19 cellular contexts compared by ENCODE assay signal in genomic region chr5:111704452-111705085, GRCh38. TPM values are rescaled to one million over a fixed set of nuclear protein-coding genes. Genes with fewer than 3 reads are reported as not detected.
DNase-seq lines count a peak whose midpoint lies in the region; ATAC-seq and TF ChIP-seq lines count a peak whose summit lies in the region.
"Had no signal": no experiment of that assay in that cellular context is flagged by ENCODE, and none has a peak within 500 bp of the region (broad histone marks: within the 10 kb centered on the region; RNA-seq: fewer than 3 reads in every experiment).

No MANE protein-coding gene starts in this region.

- H2AFZ ChIP-seq in DND-41 (ENCODE audit: low read depth, low read length) (peak overlapping the region; percentile 66), OCI-LY7 (ENCODE audit: low read length) (peak overlapping the region; percentile 79; the same call in 1 of the 2 replicates)
- H2AFZ ChIP-seq: GM23338 had no signal

- H4K20me1 ChIP-seq in DND-41 (ENCODE audit: insufficient read depth, low read length) (no peaks in the 10 kb centered on the region), OCI-LY7 (ENCODE audit: insufficient read depth, low read length) (no peaks in the 10 kb centered on the region)

- no peaks in the 10 kb centered on the region for H3K36me3 ChIP-seq in DND-41 (ENCODE audit: insufficient read depth, low read length)
- H3K36me3 ChIP-seq in OCI-LY7 (ENCODE audit: insufficient read depth, low read length): no peaks in the 10 kb centered on the region
- H3K36me3 ChIP-seq: SJCRH30 had no signal

- H3K4me1 ChIP-seq in DND-41 (ENCODE audit: insufficient read depth, low read length): peaks cover 36% of the 10 kb centered on the region
- peaks cover 62% of the 10 kb centered on the region for H3K4me1 ChIP-seq in OCI-LY7 (ENCODE audit: insufficient read depth, low read length, poor library complexity, severe bottlenecking)
- H3K4me1 ChIP-seq: foreskin keratinocyte had no signal

- H3K27ac ChIP-seq in DND-41 (ENCODE audit: low read length): peak overlapping the region; percentile 95
- H3K27ac ChIP-seq in OCI-LY7 (ENCODE audit: low read depth, low read length, poor library complexity, severe bottlenecking): peak overlapping the region; percentile 98
- H3K27ac ChIP-seq: body of pancreas, coronary artery, foreskin keratinocyte, SJCRH30 had no signal

- H3K79me2 ChIP-seq in DND-41 (ENCODE audit: insufficient read depth, low read length) (0 out of 2 replicates have a peak, but pooled peaks cover 2% of the 10 kb centered on the region), OCI-LY7 (ENCODE audit: insufficient read depth, low read depth, low read length) (no peaks in the 10 kb centered on the region)

- H3K4me2 ChIP-seq in DND-41 (ENCODE audit: insufficient read depth, low read length) (peak overlapping the region; percentile 74), OCI-LY7 (ENCODE audit: low read length) (peak overlapping the region; percentile 95)
- H3K4me2 ChIP-seq: GM23338 had no signal

- H3K9ac ChIP-seq in DND-41 (ENCODE audit: low read depth, low read length): peak overlapping the region; percentile 62

- intact Hi-C loops in OCI-LY7 (cut with micrococcal nuclease; ENCODE audit: unreplicated experiment): loop anchor here (5.0 to 10.0 kb wide), 3 partner anchors 458 to 612 kb away; partner anchors contain the start of genes CAMK4 and WDR36

- H3K9me3 ChIP-seq in DND-41 (ENCODE audit: insufficient read depth, low read length, severe bottlenecking): no peaks in the 10 kb centered on the region
- peaks cover 8% of the 10 kb centered on the region; the same call in 1 of the 2 replicates for H3K9me3 ChIP-seq in OCI-LY7 (ENCODE audit: low read length)
- H3K9me3 ChIP-seq: body of pancreas, SJCRH30 had no signal

- CTCF ChIA-PET in OCI-LY7 (lab: Charles Lee; ENCODE audit: unreplicated experiment): no interaction called here

- no TSS peak for BruUV-seq in OCI-LY7 (replicated peaks; lab: Mats Ljungman, UMichigan)

- H3K9me2 ChIP-seq in OCI-LY7 (ENCODE audit: insufficient read depth, low read length): no peaks in the 10 kb centered on the region

- peak overlapping the region in 1 of 2 experiments; percentile 54; a peak in 2 of 4 replicates for H3K4me3 ChIP-seq in DND-41 (ENCODE audit: low read depth in 1 of 2, low read length in 2 of 2)
- H3K4me3 ChIP-seq in OCI-LY7 (ENCODE audit: low read depth, low read length, poor library complexity, severe bottlenecking): peak overlapping the region; percentile 67
- H3K4me3 ChIP-seq: body of pancreas, coronary artery, GM23338, SJCRH30 had no signal

- no peak for DNase-seq in DND-41
- DNase-seq in OCI-LY7 (ENCODE audit: low spot score): peak; percentile 55
- no peak for DNase-seq in NCI-H524 treated with DMSO at 0.1 percent for 48 hours (lab: John Stamatoyannopoulos, UW)
- DNase-seq: activated CD4-positive, alpha-beta T cell treated with anti-CD3 and anti-CD28 coated beads for 36 hours; body of pancreas; foreskin keratinocyte; NCI-H1436 treated with DMSO at 0.1 percent for 48 hours; NCI-H446 treated with DMSO at 0.1 percent for 48 hours; nucleus accumbens; right cardiac atrium; SJCRH30 had no signal

- H3K27me3 ChIP-seq in DND-41 (ENCODE audit: insufficient read depth, low read length, poor library complexity): no peaks in the 10 kb centered on the region
- H3K27me3 ChIP-seq: body of pancreas, foreskin keratinocyte, SJCRH30 had no signal

- peak; percentile 61 for ATAC-seq in DND-41 (ENCODE audit: insufficient read depth, low read depth)
- peak; percentile 39 for ATAC-seq in GM19438 (IDR thresholded peaks at IDR 0.05; ENCODE audit: low read depth, unreplicated experiment)
- peak; percentile 52 for ATAC-seq in HG03159 (IDR thresholded peaks at IDR 0.05; ENCODE audit: unreplicated experiment)
- ATAC-seq in GM19452 (IDR thresholded peaks at IDR 0.05; ENCODE audit: unreplicated experiment): no peak
- no peak for ATAC-seq in GM18870 (IDR thresholded peaks at IDR 0.05; ENCODE audit: unreplicated experiment)
- no peak for ATAC-seq in GM19455 (IDR thresholded peaks at IDR 0.05; ENCODE audit: unreplicated experiment)
- ATAC-seq: body of pancreas, foreskin keratinocyte, GM23338, left lobe of liver, right cardiac atrium had no signal

- no peak for TF ChIP-seq CTCF in DND-41 (IDR thresholded peaks at IDR 0.05; ENCODE audit: borderline replicate concordance, extremely low read depth, low read length, poor library complexity, severe bottlenecking)
- no peak for TF ChIP-seq CTCF in OCI-LY7 (conservative IDR thresholded peaks at IDR 0.05; ENCODE audit: low read length)

- POLR2A ChIA-PET in OCI-LY7 (lab: Charles Lee): interaction anchor here (1.0 to 3.0 kb wide), 3 partner anchors 12 to 50 kb away, joined by 3 to 19 read pairs (median 4); no protein-coding TSS in a partner anchor

RNA-seq across cellular contexts. Expression of gene NREP, which starts 52.4 kb away (rescaled TPM):
- total RNA-seq in OCI-LY7 (2014; rRNA removed; shearing (Covaris generic)): 85.2 and 100 TPM in 2 replicates
- total RNA-seq in OCI-LY7 (2022): 40.0 and 56.1 TPM in 2 replicates

Comparison
In these comparisons a context has a peak if more than half of its experiments do, and no peak if none do; other contexts are left out.
1. ATAC-seq: peak in DND-41 (single experiment), GM19438 (single experiment) and HG03159 (single experiment); none in GM19452 (single experiment), GM18870 (single experiment) and GM19455 (single experiment).